Comparison of ENCODE assay signal across 29 cellular contexts in genomic region chr9:94245651-94246050, GRCh38.
"Had no signal": no experiment of that assay in that cellular context is flagged by ENCODE, and none has a peak within 500 bp of the region (broad histone marks: within the 10 kb centered on the region; RNA-seq: fewer than 3 reads in every experiment).

No MANE protein-coding gene starts in this region.

- FAIRE-seq: urothelium cell line had no signal

- ATAC-seq: stimulated activated effector memory CD8-positive, alpha-beta T cell treated with anti-CD3 and anti-CD28 coated beads, Interleukin-12 subunit alpha, Interleukin-12 subunit beta, amount 100 ng/mL, for 72 hours; stimulated activated memory B cell treated with anti-CD40 and anti-IgM and Interleukin-4, amounts not matched to agents 10 μg/mL and 1 μg/mL and 100 μg/mL, for 72 hours; stimulated activated naive B cell treated with anti-CD40 and anti-IgM and Interleukin-4, amounts not matched to agents 10 μg/mL and 1 μg/mL and 100 μg/mL, for 72 hours; stimulated activated naive CD8-positive, alpha-beta T cell treated with anti-CD3 and anti-CD28 coated beads, Interleukin-15, amount 100 ng/mL, for 72 hours; stimulated activated naive CD8-positive, alpha-beta T cell treated with anti-CD3 and anti-CD28 coated beads, Interleukin-15, Interleukin-2, amounts not matched to agents 100 U/mL and 50 U/mL, for 24 hours; upper lobe of right lung had no signal

- H3K27me3 ChIP-seq: stomach, suprapubic skin, testis, thyroid gland, tibial artery, tibial nerve, upper lobe of left lung, upper lobe of right lung, uterus, vagina had no signal

- H3K9me3 ChIP-seq: stomach, suprapubic skin, testis, thoracic aorta, thyroid gland, tibial artery, tibial nerve, transverse colon, upper lobe of left lung, upper lobe of right lung, uterus, vagina had no signal

- H3K27ac ChIP-seq: stomach, suprapubic skin, testis, thoracic aorta, thyroid gland, tibial artery, tibial nerve, transverse colon, upper lobe of left lung, upper lobe of right lung, uterus, vagina had no signal

- H3K9me3 Mint-ChIP-seq: stimulated activated effector memory CD8-positive, alpha-beta T cell treated with anti-CD3 and anti-CD28 coated beads, Interleukin-12 subunit alpha, Interleukin-12 subunit beta, amount 100 ng/mL, for 72 hours; stimulated activated naive CD8-positive, alpha-beta T cell treated with anti-CD3 and anti-CD28 coated beads, Interleukin-15, amount 100 ng/mL, for 72 hours; stimulated activated naive CD8-positive, alpha-beta T cell treated with anti-CD3 and anti-CD28 coated beads, Interleukin-15, Interleukin-2, amounts not matched to agents 100 ng/mL and 50 ng/mL, for 24 hours; type B pancreatic cell had no signal

- H3K36me3 ChIP-seq: stomach, suprapubic skin, thoracic aorta, thyroid gland, tibial artery, tibial nerve, transverse colon, upper lobe of left lung, upper lobe of right lung, uterus, vagina had no signal

- DNase-seq: stimulated activated CD4-positive, alpha-beta T cell treated with anti-CD3 and anti-CD28 coated beads, Interleukin-2, amount 100 ng/mL, for 48 hours; stimulated activated CD4-positive, alpha-beta T cell treated with anti-CD3 and anti-CD28 coated beads, Interleukin-4, amount 100 ng/mL, for 1 hour; stimulated activated CD4-positive, alpha-beta T cell treated with anti-CD3 and anti-CD28 coated beads, Interleukin-4, amount 100 ng/mL, for 24 hours; stimulated activated CD4-positive, alpha-beta T cell treated with anti-CD3 and anti-CD28 coated beads, Interleukin-4, amount 100 ng/mL, for 4 hours; stimulated activated CD8-positive, alpha-beta memory T cell treated with anti-CD3 and anti-CD28 coated beads, Interleukin-4, amount 100 ng/mL, for 48 hours; stimulated activated naive B cell treated with anti-CD40 and anti-IgM and Interleukin-4, amounts not matched to agents 10 μg/mL and 1 μg/mL and 100 μg/mL, for 72 hours; stimulated activated naive CD4-positive, alpha-beta T cell; stimulated activated naive CD4-positive, alpha-beta T cell treated with Interleukin-2 at 50 U/mL for 16 hours; stimulated activated naive CD8-positive, alpha-beta T cell treated with anti-CD3 and anti-CD28 coated beads, Interleukin-15, amount 100 ng/mL, for 72 hours; stimulated activated naive CD8-positive, alpha-beta T cell treated with anti-CD3 and anti-CD28 coated beads, Interleukin-15, Interleukin-2, amounts not matched to agents 100 U/mL and 50 U/mL, for 24 hours; stomach; substantia nigra; testis; thyroid gland; tibial artery; transverse colon; trophoblast cell; upper lobe of left lung; upper lobe of right lung; uterus had no signal

- H3K4me1 ChIP-seq: stomach, suprapubic skin, testis, thyroid gland, tibial artery, tibial nerve, transverse colon, upper lobe of left lung, upper lobe of right lung, uterus, vagina had no signal

- H3K36me3 Mint-ChIP-seq: stimulated activated effector memory CD8-positive, alpha-beta T cell treated with anti-CD3 and anti-CD28 coated beads, Interleukin-12 subunit alpha, Interleukin-12 subunit beta, amount 100 ng/mL, for 72 hours; stimulated activated memory B cell treated with anti-CD40 and anti-IgM and Interleukin-4, amounts not matched to agents 10 μg/mL and 1 μg/mL and 100 μg/mL, for 72 hours; type B pancreatic cell had no signal

- H3K4me3 ChIP-seq: stomach, suprapubic skin, testis, thoracic aorta, thyroid gland, tibial artery, tibial nerve, transverse colon, upper lobe of left lung, upper lobe of right lung, uterus, vagina had no signal

- H3K4me3 Mint-ChIP-seq: stimulated activated effector memory CD8-positive, alpha-beta T cell treated with anti-CD3 and anti-CD28 coated beads, Interleukin-12 subunit alpha, Interleukin-12 subunit beta, amount 100 ng/mL, for 72 hours; stimulated activated memory B cell treated with anti-CD40 and anti-IgM and Interleukin-4, amounts not matched to agents 10 μg/mL and 1 μg/mL and 100 μg/mL, for 72 hours; stimulated activated naive B cell treated with anti-CD40 and anti-IgM and Interleukin-4, amounts not matched to agents 10 μg/mL and 1 μg/mL and 100 μg/mL, for 72 hours; stimulated activated naive CD8-positive, alpha-beta T cell treated with anti-CD3 and anti-CD28 coated beads, Interleukin-15, amount 100 ng/mL, for 72 hours; stimulated activated naive CD8-positive, alpha-beta T cell treated with anti-CD3 and anti-CD28 coated beads, Interleukin-15, Interleukin-2, amounts not matched to agents 100 ng/mL and 50 ng/mL, for 24 hours; type B pancreatic cell had no signal

- H3K4me1 Mint-ChIP-seq: stimulated activated memory B cell treated with anti-CD40 and anti-IgM and Interleukin-4, amounts not matched to agents 10 μg/mL and 1 μg/mL and 100 μg/mL, for 72 hours; stimulated activated naive B cell treated with anti-CD40 and anti-IgM and Interleukin-4, amounts not matched to agents 10 μg/mL and 1 μg/mL and 100 μg/mL, for 72 hours had no signal

- H3K27ac Mint-ChIP-seq: stimulated activated effector memory CD8-positive, alpha-beta T cell treated with anti-CD3 and anti-CD28 coated beads, Interleukin-12 subunit alpha, Interleukin-12 subunit beta, amount 100 ng/mL, for 72 hours; stimulated activated memory B cell treated with anti-CD40 and anti-IgM and Interleukin-4, amounts not matched to agents 10 μg/mL and 1 μg/mL and 100 μg/mL, for 72 hours; stimulated activated naive B cell treated with anti-CD40 and anti-IgM and Interleukin-4, amounts not matched to agents 10 μg/mL and 1 μg/mL and 100 μg/mL, for 72 hours; stimulated activated naive CD8-positive, alpha-beta T cell treated with anti-CD3 and anti-CD28 coated beads, Interleukin-15, amount 100 ng/mL, for 72 hours; stimulated activated naive CD8-positive, alpha-beta T cell treated with anti-CD3 and anti-CD28 coated beads, Interleukin-15, Interleukin-2, amounts not matched to agents 100 ng/mL and 50 ng/mL, for 24 hours; type B pancreatic cell had no signal
